13 cellular contexts compared by ENCODE assay signal in genomic region chr20:17844133-17844429, GRCh38.
DNase-seq lines count a peak whose midpoint lies in the region; ATAC-seq, FAIRE-seq and TF ChIP-seq lines count a peak whose summit lies in the region.
"Had no signal": no experiment of that assay in that cellular context is flagged by ENCODE, and none has a peak within 500 bp of the region (broad histone marks: within the 10 kb centered on the region; RNA-seq: fewer than 3 reads in every experiment).

No MANE protein-coding gene starts in this region.

- H2AFZ ChIP-seq in GM12878 (ENCODE audit: control insufficient read depth, low read depth, low read length) = no peak overlapping the region

- H3K79me2 ChIP-seq in GM12878 (ENCODE audit: control insufficient read depth, insufficient read depth, low read length) = no peaks in the 10 kb centered on the region

- H3K4me1 ChIP-seq in heart left ventricle (peaks cover 4 to 51% (median 26%) of the 10 kb centered on the region in 12 donors), right cardiac atrium (ENCODE audit: control insufficient read depth, insufficient read depth, low read length) (peaks cover 18% of the 10 kb centered on the region), GM12878 (ENCODE audit: control insufficient read depth, insufficient read depth, low read length) (peaks cover 22% of the 10 kb centered on the region), muscle layer of duodenum (ENCODE audit: control insufficient read depth in 1 of 2, insufficient read depth in 2 of 2, low read length in 2 of 2) (peaks cover 8 to 12% of the 10 kb centered on the region in 2 donors), uterus (peaks cover 4% of the 10 kb centered on the region in 2 donors)

- no peak for TF ChIP-seq EP300 in GM12878 (IDR thresholded peaks at IDR 0.05; ENCODE audit: borderline replicate concordance in 1 of 2, control insufficient read depth in 1 of 2, low read depth in 2 of 2, low read length in 2 of 2)

- 85 to 100% (median 98%) methylated on average over 1 of the region's 1 CpG for WGBS in heart left ventricle, 4 donors
- WGBS in right cardiac atrium = 95% methylated on average over 1 of the region's 1 CpG
- whole genome bisulfite sequencing in GM12878 (ENCODE audit: insufficient coverage, insufficient replicate concordance, low lambda C conversion rate, missing lambda C conversion rate) = 93% methylated on average over 1 of the region's 1 CpG

- H3K36me3 ChIP-seq in heart left ventricle (no peaks in the 10 kb centered on the region), GM12878 (ENCODE audit: control insufficient read depth in 2 of 2, insufficient read depth in 2 of 2, low read length in 1 of 2) (no peaks in the 10 kb centered on the region), muscle layer of duodenum (ENCODE audit: control insufficient read depth in 1 of 2, insufficient read depth in 2 of 2, low read length in 2 of 2) (no peaks in the 10 kb centered on the region), uterus (no peaks in the 10 kb centered on the region)

- H3K4me3 ChIP-seq in heart left ventricle (no peak overlapping the region), right cardiac atrium (ENCODE audit: low read length) (no peak overlapping the region), GM12878 (no peak overlapping the region), muscle layer of duodenum (ENCODE audit: low read depth in 1 of 2, low read length in 2 of 2) (no peak overlapping the region), uterus (no peak overlapping the region)

- 0 out of 2 replicates have a peak overlapping the region, but pooled peaks have one; percentile 15 for H3K4me2 ChIP-seq in GM12878 (ENCODE audit: control insufficient read depth, insufficient read depth)

- intact Hi-C loops in heart left ventricle (cut with DNase I) (loop anchor here in 2 of 10 donors (5.0 kb wide), 3 partner anchors 37 to 162 kb away; partner anchors contain the start of gene RRBP1 (in 1 of the 2)), right cardiac atrium (cut with DNase I) (no loop called here), GM12878 (cut with micrococcal nuclease; ENCODE audit: unreplicated experiment) (no loop called here), uterus (cut with DNase I; ENCODE audit: low total_unique reads) (no loop called here)

- ATAC-seq in heart left ventricle (no peak), right cardiac atrium (no peak), GM12878 (no peak)
- ATAC-seq in activated CD4-positive, CD25-positive, alpha-beta regulatory T cell treated with anti-CD3 and anti-CD28 coated beads, Interleukin-2, amount 50 U/mL, for 24 hours = no peak

- no TSS peak for BruUV-seq in GM12878 (replicated peaks; lab: Mats Ljungman, UMichigan)

- CTCF ChIA-PET in GM12878 (lab: Yijun Ruan, JAX) = interaction anchor here (0.9 kb wide), 1 partner anchor 12 kb away, joined by 3 read pairs; no protein-coding TSS in a partner anchor

- TF ChIP-seq POLR2A in heart left ventricle (IDR thresholded peaks at IDR 0.05) (no peak), GM12878 (IDR thresholded peaks at IDR 0.05; ENCODE audit: low read depth, low read length) (no peak), uterus (IDR thresholded peaks at IDR 0.05) (no peak)

- in situ Hi-C loops in GM12878 (cut with MboI) = no loop called here

- no peak for TF ChIP-seq RAD21 in GM12878 (IDR thresholded peaks at IDR 0.05; ENCODE audit: insufficient read depth, low read depth, low read length)

- SMC1A ChIA-PET in GM12878 (lab: Charles Lee; ENCODE audit: uncharacterized antibody, unreplicated experiment) = no interaction called here

- H4K20me1 ChIP-seq in GM12878 (ENCODE audit: control insufficient read depth, insufficient read depth) = no peaks in the 10 kb centered on the region

- no peaks in the 10 kb centered on the region for H3K27me3 ChIP-seq in heart left ventricle
- no peaks in the 10 kb centered on the region for H3K27me3 ChIP-seq in right cardiac atrium (ENCODE audit: control insufficient read depth, insufficient read depth)
- no peaks in the 10 kb centered on the region for H3K27me3 ChIP-seq in GM12878 (replicated peaks in 1 of 2; ENCODE audit: control insufficient read depth in 2 of 2, insufficient read depth in 2 of 2, low read length in 1 of 2)
- H3K27me3 ChIP-seq in muscle layer of duodenum (ENCODE audit: low read depth, low read length) = no peaks in the 10 kb centered on the region
- H3K27me3 ChIP-seq in uterus = no peaks in the 10 kb centered on the region

- H3K9ac ChIP-seq in GM12878 (ENCODE audit: control insufficient read depth, insufficient read depth, low read length) = no peak overlapping the region

- FAIRE-seq in GM12878 (lab: Jason Lieb, UNC) = no peak
- FAIRE-seq: bronchial epithelial cell, TTC549 had no signal

- no peak for TF ChIP-seq CTCF in heart left ventricle (IDR thresholded peaks at IDR 0.05)
- no peak for TF ChIP-seq CTCF in GM12878 (IDR thresholded peaks at IDR 0.05 in 2 of 3, conservative IDR thresholded peaks at IDR 0.05 in 1 of 3; ENCODE audit: control insufficient read depth in 2 of 3, extremely low read depth in 1 of 3, insufficient read depth in 1 of 3, low read depth in 3 of 3, low read length in 3 of 3)
- no peak for TF ChIP-seq CTCF in uterus (IDR thresholded peaks at IDR 0.05)

- H3K9me3 ChIP-seq in heart left ventricle = peaks cover 0 to 5% (median 0%) of the 10 kb centered on the region in 12 donors
- no peaks in the 10 kb centered on the region for H3K9me3 ChIP-seq in right cardiac atrium (ENCODE audit: control insufficient read depth, low read length)
- H3K9me3 ChIP-seq in GM12878 (replicated peaks; ENCODE audit: control insufficient read depth, insufficient read depth, low read length) = no peaks in the 10 kb centered on the region; the same call in 2 of the 3 replicates
- H3K9me3 ChIP-seq in muscle layer of duodenum (ENCODE audit: control insufficient read depth in 1 of 2, low read length in 2 of 2) = no peaks in the 10 kb centered on the region
- no peaks in the 10 kb centered on the region for H3K9me3 ChIP-seq in uterus

- RAD21 ChIA-PET in GM12878 (lab: Charles Lee; ENCODE audit: unreplicated experiment) = no interaction called here

- DNase-seq in heart left ventricle (no peak), right cardiac atrium (no peak), GM12878 (ENCODE audit: low read depth, low spot score) (no peak), uterus (no peak), putamen (ENCODE audit: low spot score) (no peak), NCI-H1930 (lab: John Stamatoyannopoulos, UW) (no peak)
- DNase-seq: DMS 273 treated with DMSO at 0.1 percent for 48 hours; SHP77 treated with DMSO at 0.1 percent for 48 hours; stimulated activated CD4-positive, alpha-beta T cell treated with anti-CD3 and anti-CD28 coated beads, Interleukin-2, amount 100 ng/mL, for 48 hours had no signal

- peak overlapping the region in 11 of 12 donors; percentile 43 to 87 (median 72) for H3K27ac ChIP-seq in heart left ventricle
- no peak overlapping the region for H3K27ac ChIP-seq in right cardiac atrium (ENCODE audit: low read length)
- no peak overlapping the region for H3K27ac ChIP-seq in GM12878 (ENCODE audit: control insufficient read depth, insufficient read depth)
- H3K27ac ChIP-seq in muscle layer of duodenum (ENCODE audit: low read length) = peak overlapping the region; percentile 41
- H3K27ac ChIP-seq in uterus = peak overlapping the region; percentile 71 to 79

- POLR2A ChIA-PET in GM12878 (lab: Charles Lee) = no interaction called here

TF ChIP-seq in GM12878, 131 proteins besides CTCF, POLR2A, EP300 and RAD21:
- TF ChIP-seq CEBPB (IDR thresholded peaks at IDR 0.05; ENCODE audit: borderline replicate concordance in 1 of 2, low read depth in 2 of 2, low read length in 2 of 2) (no peak), MEF2B (IDR thresholded peaks at IDR 0.05; ENCODE audit: partially characterized antibody, poor library complexity, severe bottlenecking) (no peak), FOXK2 (IDR thresholded peaks at IDR 0.05) (no peak), ZNF24 (IDR thresholded peaks at IDR 0.05) (no peak), BACH1 (IDR thresholded peaks at IDR 0.05; ENCODE audit: borderline replicate concordance) (no peak), RFX5 (IDR thresholded peaks at IDR 0.05; ENCODE audit: low read depth, low read length) (no peak), EGR1 (IDR thresholded peaks at IDR 0.05; ENCODE audit: borderline replicate concordance in 1 of 2, low read depth in 2 of 2, low read length in 2 of 2) (no peak), SREBF1 (IDR thresholded peaks at IDR 0.05; ENCODE audit: low read length) (no peak), MTA2 (IDR thresholded peaks at IDR 0.05; ENCODE audit: low read depth) (no peak)

Comparison
In these comparisons a context has a peak if more than half of its experiments do, and no peak if none do; other contexts are left out.
1. H3K27ac ChIP-seq: peak in heart left ventricle (11 of 12), muscle layer of duodenum (single experiment) and uterus (2 of 2); none in right cardiac atrium (single experiment) and GM12878 (single experiment).